Comparison of ENCODE assay signal across 19 cellular contexts in the genomic region with DNA sequence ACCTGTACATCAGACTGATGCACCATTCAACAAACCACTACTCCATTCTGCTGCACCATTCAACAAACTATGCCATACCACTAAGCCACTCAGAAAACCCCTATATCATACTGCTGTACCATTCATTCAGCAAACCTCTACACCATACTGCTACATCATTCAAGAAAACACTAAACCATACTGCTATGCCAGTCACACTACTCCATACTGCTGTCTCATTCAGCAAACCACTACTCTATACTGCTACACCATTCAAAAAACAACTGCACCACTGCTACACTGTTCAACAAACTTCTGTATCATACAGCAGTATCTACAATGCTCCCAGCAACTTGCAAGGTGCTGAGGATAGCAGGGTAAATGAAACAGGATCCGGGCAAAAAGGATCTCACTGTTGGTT.
"Had no signal": no experiment of that assay in that cellular context is flagged by ENCODE, and none has a peak within 500 bp of the region (broad histone marks: within the 10 kb centered on the region; RNA-seq: fewer than 3 reads in every experiment).

No MANE protein-coding gene starts in this region.

- H3K36me3 Mint-ChIP-seq: activated naive CD4-positive, alpha-beta T cell treated with anti-CD3 and anti-CD28 coated beads, Interleukin-2, amount 50 U/mL, for 24 hours; memory B cell; naive thymus-derived CD8-positive, alpha-beta T cell; WTC11 had no signal

- H3K27me3 Mint-ChIP-seq: activated naive CD4-positive, alpha-beta T cell treated with anti-CD3 and anti-CD28 coated beads, Interleukin-2, amount 50 U/mL, for 24 hours; activated T-cell treated with anti-CD3 and anti-CD28 coated beads, Interleukin-2, amount 50 U/mL, for 24 hours; memory B cell; naive thymus-derived CD8-positive, alpha-beta T cell had no signal

- H3K27ac ChIP-seq: hepatocyte, neutrophil, stomach had no signal

- H3K4me3 Mint-ChIP-seq: activated CD4-positive, alpha-beta T cell treated with anti-CD3 and anti-CD28 coated beads, Interleukin-2, amount 10 ng/mL, durations not matched to agents 24 days and 14 days; activated CD8-positive, alpha-beta T cell treated with anti-CD3 and anti-CD28 coated beads, Interleukin-2, amount 10 ng/mL, durations not matched to agents 7 days and 5 days; activated naive CD4-positive, alpha-beta T cell treated with anti-CD3 and anti-CD28 coated beads, Interleukin-2, amount 50 U/mL, for 24 hours; activated T-cell treated with anti-CD3 and anti-CD28 coated beads, Interleukin-2, amount 50 U/mL, for 24 hours; memory B cell; naive thymus-derived CD8-positive, alpha-beta T cell; WTC11 had no signal

- H3K27ac Mint-ChIP-seq: activated CD4-positive, alpha-beta T cell treated with anti-CD3 and anti-CD28 coated beads, Interleukin-2, amount 10 ng/mL, durations not matched to agents 24 days and 14 days; activated CD8-positive, alpha-beta T cell treated with anti-CD3 and anti-CD28 coated beads, Interleukin-2, amount 10 ng/mL, durations not matched to agents 7 days and 5 days; activated naive CD4-positive, alpha-beta T cell treated with anti-CD3 and anti-CD28 coated beads, Interleukin-2, amount 50 U/mL, for 24 hours; activated T-cell treated with anti-CD3 and anti-CD28 coated beads, Interleukin-2, amount 50 U/mL, for 24 hours; memory B cell; naive thymus-derived CD8-positive, alpha-beta T cell; WTC11 had no signal

- ATAC-seq: activated CD8-positive, alpha-beta T cell treated with anti-CD3 and anti-CD28 coated beads, Interleukin-2, amount 10 ng/mL, durations not matched to agents 7 days and 5 days; mucosa of descending colon; naive thymus-derived CD8-positive, alpha-beta T cell; WTC11 had no signal

- H3K4me3 ChIP-seq: adrenal gland, esophagus muscularis mucosa, hepatocyte, mucosa of descending colon, stomach had no signal

- H3K79me2 ChIP-seq: hepatocyte had no signal

- H3K27me3 ChIP-seq: adrenal gland, esophagus muscularis mucosa, hepatocyte, neutrophil, stomach had no signal

- H3K36me3 ChIP-seq: adrenal gland, esophagus muscularis mucosa, neutrophil, stomach had no signal

- H2AFZ ChIP-seq: hepatocyte had no signal

- H3K4me2 ChIP-seq: hepatocyte had no signal

- H3K9me3 Mint-ChIP-seq: activated CD4-positive, alpha-beta T cell treated with anti-CD3 and anti-CD28 coated beads, Interleukin-2, amount 10 ng/mL, durations not matched to agents 24 days and 14 days; activated naive CD4-positive, alpha-beta T cell treated with anti-CD3 and anti-CD28 coated beads, Interleukin-2, amount 50 U/mL, for 24 hours; activated T-cell treated with anti-CD3 and anti-CD28 coated beads, Interleukin-2, amount 50 U/mL, for 24 hours; memory B cell; naive thymus-derived CD8-positive, alpha-beta T cell; WTC11 had no signal

- H3K9me3 ChIP-seq: adrenal gland, esophagus muscularis mucosa, mucosa of descending colon, neutrophil, stomach had no signal

- DNase-seq: activated CD4-positive, alpha-beta T cell treated with anti-CD3 and anti-CD28 coated beads, Interleukin-2, amount 10 ng/mL, durations not matched to agents 24 days and 14 days; activated CD8-positive, alpha-beta T cell treated with anti-CD3 and anti-CD28 coated beads, Interleukin-2, amount 10 ng/mL, durations not matched to agents 7 days and 5 days; activated effector memory CD4-positive, alpha-beta T cell treated with anti-CD3 and anti-CD28 coated beads, Interleukin-2, amount 50 U/mL, for 16 hours; activated T-cell treated with anti-CD3 and anti-CD28 coated beads, Interleukin-2, amount 50 U/mL, for 24 hours; adrenal gland; dermis blood vessel endothelial cell; effector memory CD4-positive, alpha-beta T cell; mucosa of descending colon; naive thymus-derived CD8-positive, alpha-beta T cell; posterior cingulate gyrus; stomach; SW 1271; trophoblast cell had no signal

- H3K4me1 Mint-ChIP-seq: activated naive CD4-positive, alpha-beta T cell treated with anti-CD3 and anti-CD28 coated beads, Interleukin-2, amount 50 U/mL, for 24 hours had no signal
